In genomic region chr13:95260031-95260525, GRCh38 we compare ENCODE assay signal across 13 cellular contexts. TPM values are rescaled to one million over a fixed set of nuclear protein-coding genes. Genes with fewer than 3 reads are reported as not detected.
DNase-seq lines count a peak whose midpoint lies in the region; ATAC-seq and TF ChIP-seq lines count a peak whose summit lies in the region.
"Had no signal": no experiment of that assay in that cellular context is flagged by ENCODE, and none has a peak within 500 bp of the region (broad histone marks: within the 10 kb centered on the region; RNA-seq: fewer than 3 reads in every experiment).

No MANE protein-coding gene starts in this region.

- CTCF ChIA-PET in mammary epithelial cell (lab: Charles Lee; ENCODE audit: low non-redundant PET), result no interaction called here

- no peak overlapping the region for H3K4me3 ChIP-seq in adrenal gland
- H3K4me3 ChIP-seq in mammary epithelial cell (replicated peaks in 1 of 3; ENCODE audit: insufficient read depth in 1 of 3, low read depth in 2 of 3, low read length in 3 of 3), result no peak overlapping the region
- H3K4me3 ChIP-seq in heart left ventricle, result no peak overlapping the region
- H3K4me3 ChIP-seq: right atrium auricular region had no signal

- H3K4me1 ChIP-seq in adrenal gland (replicated peaks in 1 of 2), result no peaks in the 10 kb centered on the region
- peaks cover 14% of the 10 kb centered on the region for H3K4me1 ChIP-seq in mammary epithelial cell (ENCODE audit: insufficient read depth, low read length)
- H3K4me1 ChIP-seq in heart left ventricle, result no peaks in the 10 kb centered on the region
- H3K4me1 ChIP-seq: right atrium auricular region had no signal

- DNase-seq in stimulated activated effector memory CD8-positive, alpha-beta T cell treated with anti-CD3 and anti-CD28 coated beads, Interleukin-12 subunit alpha, Interleukin-12 subunit beta, amount 100 ng/mL, for 72 hours (ENCODE audit: low spot score in 2 of 2), result no peak
- DNase-seq in adrenal gland (no peak), mammary epithelial cell (no peak), heart left ventricle (no peak), SIG-M5 treated with dmso at 0.1 percent for 504 hours (lab: John Stamatoyannopoulos, UW; ENCODE audit: unreplicated experiment) (no peak)
- DNase-seq: activated T-cell treated with anti-CD3 and anti-CD28 coated beads, Interleukin-2, amount 50 U/mL, for 1 hour; brain microvascular endothelial cell; DMS 273 treated with DMSO at 0.1 percent for 48 hours; NCI-H2081 had no signal

- intact Hi-C loops in adrenal gland (cut with DNase I), result no loop called here
- intact Hi-C loops in mammary epithelial cell (cut with micrococcal nuclease), result no loop called here
- intact Hi-C loops in heart left ventricle (cut with DNase I), result no loop called here

- dilution Hi-C loops in mammary epithelial cell (cut with HindIII; ENCODE audit: low sequenced_read_pairs), result no loop called here

- H3K27ac ChIP-seq in adrenal gland, result no peak overlapping the region
- no peak overlapping the region for H3K27ac ChIP-seq in mammary epithelial cell (ENCODE audit: insufficient read depth, low read depth, low read length)
- no peak overlapping the region for H3K27ac ChIP-seq in heart left ventricle
- H3K27ac ChIP-seq: brain microvascular endothelial cell, right atrium auricular region had no signal

- 92 to 94% (median 93%) methylated on average over 7 of the region's 7 CpGs for WGBS in adrenal gland, 4 donors
- 88% methylated on average over 7 of the region's 7 CpGs for WGBS in mammary epithelial cell (ENCODE audit: low coverage, missing lambda C conversion rate)
- WGBS in heart left ventricle, 4 donors, result 91 to 97% (median 94%) methylated on average over 7 of the region's 7 CpGs

- TF ChIP-seq CTCF in adrenal gland (IDR thresholded peaks at IDR 0.05) (no peak), mammary epithelial cell (conservative IDR thresholded peaks at IDR 0.05 in 1 of 2, IDR thresholded peaks at IDR 0.05 in 1 of 2; ENCODE audit: extremely low read depth in 1 of 2, insufficient read depth in 1 of 2, low read depth in 1 of 2, low read length in 2 of 2) (no peak), heart left ventricle (IDR thresholded peaks at IDR 0.05) (no peak)

- in situ Hi-C loops in mammary epithelial cell (cut with MboI; ENCODE audit: low sequenced_read_pairs in 2 of 2), result no loop called here

- no peaks in the 10 kb centered on the region for H3K36me3 Mint-ChIP-seq in stimulated activated effector memory CD8-positive, alpha-beta T cell treated with anti-CD3 and anti-CD28 coated beads, Interleukin-12 subunit alpha, Interleukin-12 subunit beta, amount 100 ng/mL, for 72 hours

- ATAC-seq in GM18909 (IDR thresholded peaks at IDR 0.05; ENCODE audit: poor library complexity, unreplicated experiment) (peak; percentile 53), GM21717 (IDR thresholded peaks at IDR 0.05; ENCODE audit: unreplicated experiment) (peak; percentile 61), HG03135 (IDR thresholded peaks at IDR 0.05; ENCODE audit: unreplicated experiment) (peak; percentile 41), heart left ventricle (no peak)
- peak; percentile 66 for ATAC-seq in stimulated activated effector memory CD8-positive, alpha-beta T cell treated with anti-CD3 and anti-CD28 coated beads, Interleukin-12 subunit alpha, Interleukin-12 subunit beta, amount 100 ng/mL, for 72 hours

- TF ChIP-seq POLR2A in adrenal gland (IDR thresholded peaks at IDR 0.05) (no peak), heart left ventricle (IDR thresholded peaks at IDR 0.05) (no peak)

- no peak overlapping the region for H3K4me2 ChIP-seq in mammary epithelial cell (ENCODE audit: insufficient read depth, low read depth, low read length)

- peaks cover 27% of the 10 kb centered on the region for H3K4me1 Mint-ChIP-seq in stimulated activated effector memory CD8-positive, alpha-beta T cell treated with anti-CD3 and anti-CD28 coated beads, Interleukin-12 subunit alpha, Interleukin-12 subunit beta, amount 100 ng/mL, for 72 hours

- H3K9me3 ChIP-seq in adrenal gland (replicated peaks in 1 of 3) (no peaks in the 10 kb centered on the region), mammary epithelial cell (replicated peaks; ENCODE audit: insufficient read depth, low read length) (no peaks in the 10 kb centered on the region), heart left ventricle (no peaks in the 10 kb centered on the region)
- H3K9me3 ChIP-seq: right atrium auricular region had no signal

- H3K27me3 ChIP-seq in adrenal gland (no peaks in the 10 kb centered on the region), mammary epithelial cell (ENCODE audit: insufficient read depth, low read length) (no peaks in the 10 kb centered on the region), heart left ventricle (no peaks in the 10 kb centered on the region)
- H3K27me3 ChIP-seq: brain microvascular endothelial cell, right atrium auricular region had no signal

- H3K9me3 Mint-ChIP-seq in stimulated activated effector memory CD8-positive, alpha-beta T cell treated with anti-CD3 and anti-CD28 coated beads, Interleukin-12 subunit alpha, Interleukin-12 subunit beta, amount 100 ng/mL, for 72 hours, result no peaks in the 10 kb centered on the region

- H3K27ac Mint-ChIP-seq in stimulated activated effector memory CD8-positive, alpha-beta T cell treated with anti-CD3 and anti-CD28 coated beads, Interleukin-12 subunit alpha, Interleukin-12 subunit beta, amount 100 ng/mL, for 72 hours, result no peak overlapping the region

- no peak overlapping the region for H2AFZ ChIP-seq in mammary epithelial cell (ENCODE audit: low read depth, low read length)

- BruUV-seq in mammary epithelial cell (replicated peaks; lab: Mats Ljungman, UMichigan), result no TSS peak

- H3K36me3 ChIP-seq in adrenal gland (replicated peaks in 1 of 2), result no peaks in the 10 kb centered on the region
- H3K36me3 ChIP-seq in mammary epithelial cell (ENCODE audit: insufficient read depth, low read length), result no peaks in the 10 kb centered on the region
- no peaks in the 10 kb centered on the region for H3K36me3 ChIP-seq in heart left ventricle
- H3K36me3 ChIP-seq: brain microvascular endothelial cell, right atrium auricular region had no signal

- H3K9ac ChIP-seq in mammary epithelial cell (ENCODE audit: insufficient read depth, low read length), result no peak overlapping the region

- H3K4me3 Mint-ChIP-seq in stimulated activated effector memory CD8-positive, alpha-beta T cell treated with anti-CD3 and anti-CD28 coated beads, Interleukin-12 subunit alpha, Interleukin-12 subunit beta, amount 100 ng/mL, for 72 hours, result no peak overlapping the region

- H3K79me2 ChIP-seq in mammary epithelial cell (ENCODE audit: insufficient read depth, low read length), result peaks cover 4% of the 10 kb centered on the region

- no peaks in the 10 kb centered on the region for H4K20me1 ChIP-seq in mammary epithelial cell (ENCODE audit: insufficient read depth, low read length)

RNA-seq across cellular contexts. Expression of gene ABCC4, which starts 41.2 kb away (rescaled TPM):
- total RNA-seq in adrenal gland, result 1 to 10 TPM; 1.5 to 6.6 (median 3.8) TPM
- polyA plus RNA-seq in adrenal gland, result 1 to 10 TPM in 1 of 3 donors, under 1 TPM in 2; 0.56 to 2.1 (median 0.57) TPM
- total RNA-seq in mammary epithelial cell, result 1 to 10 TPM; 4.0 to 8.1 TPM
- polyA plus RNA-seq in mammary epithelial cell, result 4.6 TPM
- 17.4 TPM for polyA minus RNA-seq in mammary epithelial cell
- 1 to 10 TPM; 2.5 to 9.0 (median 5.5) TPM for total RNA-seq in heart left ventricle
- polyA plus RNA-seq in heart left ventricle, result 1 to 10 TPM in 1 of 2 donors, under 1 TPM in 1; 0.69 to 2.3 TPM

Comparison
In these comparisons a context has a peak if more than half of its experiments do, and no peak if none do; other contexts are left out.
1. ATAC-seq: peak in GM18909 (single experiment), GM21717 (single experiment), HG03135 (single experiment) and stimulated activated effector memory CD8-positive, alpha-beta T cell treated with anti-CD3 and anti-CD28 coated beads, Interleukin-12 subunit alpha, Interleukin-12 subunit beta, amount 100 ng/mL, for 72 hours (single experiment); none in heart left ventricle (0 of 4).